20 cellular contexts compared by ENCODE assay signal in genomic region chr1:154912755-154913154, GRCh38. TPM values are rescaled to one million over a fixed set of nuclear protein-coding genes. Genes with fewer than 3 reads are reported as not detected.
DNase-seq lines count a peak whose midpoint lies in the region; ATAC-seq and TF ChIP-seq lines count a peak whose summit lies in the region.
"Had no signal": no experiment of that assay in that cellular context is flagged by ENCODE, and none has a peak within 500 bp of the region (broad histone marks: within the 10 kb centered on the region; RNA-seq: fewer than 3 reads in every experiment).

No MANE protein-coding gene starts in this region.

- no peaks in the 10 kb centered on the region for H3K79me2 ChIP-seq in mammary epithelial cell (ENCODE audit: insufficient read depth, low read length)

- no peak overlapping the region for H3K4me2 ChIP-seq in mammary epithelial cell (ENCODE audit: insufficient read depth, low read depth, low read length)
- H3K4me2 ChIP-seq: PC-9 had no signal

- H3K4me3 ChIP-seq in breast epithelium: no peak overlapping the region
- no peak overlapping the region for H3K4me3 ChIP-seq in mammary epithelial cell (replicated peaks in 1 of 3; ENCODE audit: insufficient read depth in 1 of 3, low read depth in 2 of 3, low read length in 3 of 3)
- no peak overlapping the region for H3K4me3 ChIP-seq in right atrium auricular region
- H3K4me3 ChIP-seq in naive thymus-derived CD4-positive, alpha-beta T cell (ENCODE audit: low read length): no peak overlapping the region
- H3K4me3 ChIP-seq: PC-9, SJCRH30 had no signal

- no peak overlapping the region for H3K9ac ChIP-seq in mammary epithelial cell (ENCODE audit: insufficient read depth, low read length)

- BruUV-seq in mammary epithelial cell (replicated peaks; lab: Mats Ljungman, UMichigan): no TSS peak

- in situ Hi-C loops in mammary epithelial cell (cut with MboI; ENCODE audit: low sequenced_read_pairs in 2 of 2): no loop called here

- ATAC-seq in sciatic nerve: no peak
- no peak for ATAC-seq in activated naive CD4-positive, alpha-beta T cell treated with anti-CD3 and anti-CD28 coated beads, Interleukin-2, amount 50 U/mL, for 72 hours
- ATAC-seq in naive thymus-derived CD4-positive, alpha-beta T cell: no peak

- H3K27ac ChIP-seq in breast epithelium (peak overlapping the region; percentile 73 to 87), mammary epithelial cell (ENCODE audit: insufficient read depth, low read depth, low read length) (no peak overlapping the region), right atrium auricular region (peak overlapping the region; percentile 75 to 87)
- no peak overlapping the region for H3K27ac ChIP-seq in naive thymus-derived CD4-positive, alpha-beta T cell (ENCODE audit: low read depth, low read length)
- H3K27ac ChIP-seq: 22Rv1, HL-60, PC-9, SJCRH30 had no signal

- peaks cover 0 to 6% (median 0%) of the 10 kb centered on the region in 5 donors for H3K27me3 Mint-ChIP-seq in naive thymus-derived CD4-positive, alpha-beta T cell

- peaks cover 4 to 9% of the 10 kb centered on the region in 2 donors for H3K36me3 Mint-ChIP-seq in activated naive CD4-positive, alpha-beta T cell treated with anti-CD3 and anti-CD28 coated beads, Interleukin-2, amount 50 U/mL, for 72 hours
- peaks cover 4 to 17% (median 16%) of the 10 kb centered on the region in 5 donors for H3K36me3 Mint-ChIP-seq in naive thymus-derived CD4-positive, alpha-beta T cell

- CTCF ChIA-PET in mammary epithelial cell (lab: Charles Lee; ENCODE audit: low non-redundant PET): no interaction called here
- CTCF ChIA-PET in naive thymus-derived CD4-positive, alpha-beta T cell (lab: Charles Lee): interaction anchor here (0.9 kb wide), 1 partner anchor 150 kb away, joined by 3 read pairs; no protein-coding TSS in a partner anchor

- peaks cover 0 to 3% of the 10 kb centered on the region in 2 donors for H3K9me3 Mint-ChIP-seq in activated naive CD4-positive, alpha-beta T cell treated with anti-CD3 and anti-CD28 coated beads, Interleukin-2, amount 50 U/mL, for 72 hours
- peaks cover 0 to 10% (median 0%) of the 10 kb centered on the region in 11 donors for H3K9me3 Mint-ChIP-seq in naive thymus-derived CD4-positive, alpha-beta T cell

- DNase-seq in breast epithelium (ENCODE audit: low spot score in 2 of 2) (peak in 1 of 2 donors; percentile 12), mammary epithelial cell (no peak), right atrium auricular region (ENCODE audit: low spot score) (no peak), sciatic nerve (ENCODE audit: low spot score) (peak; percentile 4), NCI-H526 (lab: John Stamatoyannopoulos, UW) (no peak), hypothalamus (lab: John Stamatoyannopoulos, UW) (no peak)
- no peak for DNase-seq in activated naive CD4-positive, alpha-beta T cell treated with anti-CD3 and anti-CD28 coated beads, Interleukin-2, amount 50 U/mL, for 72 hours (ENCODE audit: low spot score in 2 of 2)
- DNase-seq in naive thymus-derived CD4-positive, alpha-beta T cell: no peak
- DNase-seq: AML-193, DMS 273 treated with DMSO at 0.1 percent for 48 hours, H7, NCI-H1417 treated with DMSO at 0.1 percent for 48 hours, NCI-H187 treated with DMSO at 0.1 percent for 48 hours, NCI-H2227 treated with DMSO at 0.1 percent for 48 hours, NCI-H524, PC-9, SJCRH30 had no signal

- H3K27me3 ChIP-seq in breast epithelium (no peaks in the 10 kb centered on the region), mammary epithelial cell (ENCODE audit: insufficient read depth, low read length) (no peaks in the 10 kb centered on the region), right atrium auricular region (no peaks in the 10 kb centered on the region)
- no peaks in the 10 kb centered on the region for H3K27me3 ChIP-seq in naive thymus-derived CD4-positive, alpha-beta T cell (ENCODE audit: control insufficient read depth in 2 of 2, insufficient read depth in 2 of 2, low read length in 2 of 2)
- H3K27me3 ChIP-seq: SJCRH30 had no signal

- H3K4me1 ChIP-seq in breast epithelium (peaks cover 0 to 4% of the 10 kb centered on the region in 2 donors), mammary epithelial cell (ENCODE audit: insufficient read depth, low read length) (no peaks in the 10 kb centered on the region), right atrium auricular region (peaks cover 0 to 19% of the 10 kb centered on the region in 2 donors)
- no peaks in the 10 kb centered on the region for H3K4me1 ChIP-seq in naive thymus-derived CD4-positive, alpha-beta T cell (ENCODE audit: control insufficient read depth in 2 of 2, insufficient read depth in 2 of 2, low read length in 2 of 2)
- H3K4me1 ChIP-seq: SJCRH30 had no signal

- POLR2A ChIA-PET in naive thymus-derived CD4-positive, alpha-beta T cell (lab: Charles Lee): interaction anchor here (0.7 kb wide), 1 partner anchor 234 kb away, joined by 3 read pairs; no protein-coding TSS in a partner anchor

- dilution Hi-C loops in mammary epithelial cell (cut with HindIII; ENCODE audit: low sequenced_read_pairs): loop anchor here (5.0 kb wide), 4 partner anchors 40 to 365 kb away; partner anchors contain the start of genes KCNN3, LENEP and PBXIP1

- no peak overlapping the region for H3K27ac Mint-ChIP-seq in activated naive CD4-positive, alpha-beta T cell treated with anti-CD3 and anti-CD28 coated beads, Interleukin-2, amount 50 U/mL, for 72 hours
- no peak overlapping the region for H3K27ac Mint-ChIP-seq in naive thymus-derived CD4-positive, alpha-beta T cell

- H3K36me3 ChIP-seq in breast epithelium (no peaks in the 10 kb centered on the region), mammary epithelial cell (ENCODE audit: insufficient read depth, low read length) (no peaks in the 10 kb centered on the region), right atrium auricular region (no peaks in the 10 kb centered on the region)
- no peaks in the 10 kb centered on the region for H3K36me3 ChIP-seq in naive thymus-derived CD4-positive, alpha-beta T cell (ENCODE audit: control insufficient read depth in 2 of 3, insufficient read depth in 3 of 3, low read length in 3 of 3)
- H3K36me3 ChIP-seq: SJCRH30 had no signal

- H2AFZ ChIP-seq in mammary epithelial cell (ENCODE audit: low read depth, low read length): no peak overlapping the region
- H2AFZ ChIP-seq: PC-9 had no signal

- H4K20me1 ChIP-seq in mammary epithelial cell (ENCODE audit: insufficient read depth, low read length): no peaks in the 10 kb centered on the region

- H3K9me3 ChIP-seq in breast epithelium (no peaks in the 10 kb centered on the region), mammary epithelial cell (replicated peaks; ENCODE audit: insufficient read depth, low read length) (peaks cover 12% of the 10 kb centered on the region), right atrium auricular region (no peaks in the 10 kb centered on the region)
- H3K9me3 ChIP-seq in naive thymus-derived CD4-positive, alpha-beta T cell (ENCODE audit: control insufficient read depth in 2 of 3, low read length in 3 of 3): peaks cover 0 to 3% (median 0%) of the 10 kb centered on the region in 3 experiments
- H3K9me3 ChIP-seq: SJCRH30 had no signal

- no peak for TF ChIP-seq CTCF in breast epithelium (IDR thresholded peaks at IDR 0.05)
- TF ChIP-seq CTCF in mammary epithelial cell (conservative IDR thresholded peaks at IDR 0.05 in 1 of 2, IDR thresholded peaks at IDR 0.05 in 1 of 2; ENCODE audit: extremely low read depth in 1 of 2, insufficient read depth in 1 of 2, low read depth in 1 of 2, low read length in 2 of 2): no peak
- TF ChIP-seq CTCF in right atrium auricular region (IDR thresholded peaks at IDR 0.05): no peak

- intact Hi-C loops in breast epithelium (cut with DNase I; ENCODE audit: low total_unique reads): no loop called here
- intact Hi-C loops in mammary epithelial cell (cut with micrococcal nuclease): no loop called here
- intact Hi-C loops in sciatic nerve (cut with DNase I): no loop called here
- intact Hi-C loops in naive thymus-derived CD4-positive, alpha-beta T cell (cut with micrococcal nuclease): no loop called here

- H3K4me3 Mint-ChIP-seq in naive thymus-derived CD4-positive, alpha-beta T cell: no peak overlapping the region
- H3K4me3 Mint-ChIP-seq: CD14-positive monocyte had no signal

- no peaks in the 10 kb centered on the region for H3K4me1 Mint-ChIP-seq in naive thymus-derived CD4-positive, alpha-beta T cell
- H3K4me1 Mint-ChIP-seq: CD14-positive monocyte had no signal

- no peak for TF ChIP-seq POLR2A in breast epithelium (IDR thresholded peaks at IDR 0.05)

- WGBS in mammary epithelial cell (ENCODE audit: low coverage, missing lambda C conversion rate): 80% methylated on average over 2 of the region's 2 CpGs

RNA-seq across cellular contexts. Expression of gene PMVK, which starts 23.8 kb away (rescaled TPM):
- total RNA-seq in breast epithelium: 10 to 100 TPM; 15.0 to 16.7 (median 16.4) TPM
- 10 to 100 TPM in 1 of 2 donors, 1 to 10 TPM in 1; 7.2 to 34.7 TPM for total RNA-seq in mammary epithelial cell
- 40.1 TPM for polyA plus RNA-seq in mammary epithelial cell
- 32.9 TPM for polyA minus RNA-seq in mammary epithelial cell
- 10 to 100 TPM; 15.7 to 21.2 TPM for total RNA-seq in right atrium auricular region
- 30.4 TPM for total RNA-seq in sciatic nerve
- 10 to 100 TPM; 12.2 to 34.2 TPM for total RNA-seq in activated naive CD4-positive, alpha-beta T cell treated with anti-CD3 and anti-CD28 coated beads, Interleukin-2, amount 50 U/mL, for 72 hours
- 10 to 100 TPM; 11.3 to 35.1 (median 12.6) TPM for total RNA-seq in naive thymus-derived CD4-positive, alpha-beta T cell
- polyA plus RNA-seq in naive thymus-derived CD4-positive, alpha-beta T cell: 10 to 100 TPM; 38.7 to 41.4 TPM

RNA-seq across cellular contexts. Expression of gene KCNN3, which starts 42.7 kb away (rescaled TPM):
- total RNA-seq in breast epithelium (1 to 10 TPM in 2 of 3 donors, under 1 TPM in 1; 0.96 to 1.6 (median 1.0) TPM), mammary epithelial cell (not detected), right atrium auricular region (1 to 10 TPM; 3.9 to 4.4 TPM), sciatic nerve (1.8 TPM)
- polyA plus RNA-seq in mammary epithelial cell: 0.03 TPM
- polyA minus RNA-seq in mammary epithelial cell: not detected
- under 1 TPM; 0.04 to 0.32 TPM for total RNA-seq in activated naive CD4-positive, alpha-beta T cell treated with anti-CD3 and anti-CD28 coated beads, Interleukin-2, amount 50 U/mL, for 72 hours
- total RNA-seq in naive thymus-derived CD4-positive, alpha-beta T cell: under 1 TPM in 4 of 5 experiments, not detected in 1; 0.05 to 0.29 (median 0.15) TPM
- not detected for polyA plus RNA-seq in naive thymus-derived CD4-positive, alpha-beta T cell
- polyA plus RNA-seq: CD14-positive monocyte had no signal

RNA-seq across cellular contexts. Expression of gene PBXIP1, which starts 43.1 kb away (rescaled TPM):
- 100 to 1,000 TPM in 2 of 3 donors, 10 to 100 TPM in 1; 79.3 to 156 (median 105) TPM for total RNA-seq in breast epithelium
- total RNA-seq in mammary epithelial cell: 10 to 100 TPM; 17.7 to 52.0 TPM
- 11.0 TPM for polyA plus RNA-seq in mammary epithelial cell
- 26.3 TPM for polyA minus RNA-seq in mammary epithelial cell
- total RNA-seq in right atrium auricular region: 100 to 1,000 TPM in 1 of 2 donors, 10 to 100 TPM in 1; 81.4 to 101 TPM
- total RNA-seq in sciatic nerve: 71.1 TPM
- total RNA-seq in activated naive CD4-positive, alpha-beta T cell treated with anti-CD3 and anti-CD28 coated beads, Interleukin-2, amount 50 U/mL, for 72 hours: 10 to 100 TPM; 40.9 to 41.1 TPM
- total RNA-seq in naive thymus-derived CD4-positive, alpha-beta T cell: 100 to 1,000 TPM; 107 to 390 (median 383) TPM
- 100 to 1,000 TPM; 234 to 318 TPM for polyA plus RNA-seq in naive thymus-derived CD4-positive, alpha-beta T cell

RNA-seq across cellular contexts. Expression of gene PYGO2, which starts 48.8 kb away (rescaled TPM):
- total RNA-seq in breast epithelium (10 to 100 TPM; 14.6 to 26.2 (median 20.3) TPM), mammary epithelial cell (10 to 100 TPM; 12.3 to 24.4 TPM), right atrium auricular region (10 to 100 TPM; 13.9 to 18.4 TPM), sciatic nerve (25.0 TPM)
- 14.3 TPM for polyA plus RNA-seq in mammary epithelial cell
- polyA minus RNA-seq in mammary epithelial cell: 29.0 TPM
- 10 to 100 TPM; 27.7 to 55.3 TPM for total RNA-seq in activated naive CD4-positive, alpha-beta T cell treated with anti-CD3 and anti-CD28 coated beads, Interleukin-2, amount 50 U/mL, for 72 hours
- total RNA-seq in naive thymus-derived CD4-positive, alpha-beta T cell: 10 to 100 TPM; 33.0 to 69.5 (median 46.2) TPM
- 10 to 100 TPM; 33.0 to 64.0 TPM for polyA plus RNA-seq in naive thymus-derived CD4-positive, alpha-beta T cell

RNA-seq across cellular contexts. Expression of gene SHC1, which starts 57.8 kb away (rescaled TPM):
- total RNA-seq in breast epithelium (100 to 1,000 TPM in 2 of 3 donors, 10 to 100 TPM in 1; 94.4 to 177 (median 134) TPM), mammary epithelial cell (100 to 1,000 TPM; 492 to 589 TPM), right atrium auricular region (10 to 100 TPM; 69.5 to 80.5 TPM), sciatic nerve (92.5 TPM)
- 464 TPM for polyA plus RNA-seq in mammary epithelial cell
- polyA minus RNA-seq in mammary epithelial cell: 409 TPM
- total RNA-seq in activated naive CD4-positive, alpha-beta T cell treated with anti-CD3 and anti-CD28 coated beads, Interleukin-2, amount 50 U/mL, for 72 hours: 10 to 100 TPM; 50.3 to 76.2 TPM
- 10 to 100 TPM; 71.0 to 76.9 (median 73.7) TPM for total RNA-seq in naive thymus-derived CD4-positive, alpha-beta T cell
- 10 to 100 TPM; 29.6 to 38.3 TPM for polyA plus RNA-seq in naive thymus-derived CD4-positive, alpha-beta T cell

Comparison
In these comparisons a context has a peak if more than half of its experiments do, and no peak if none do; other contexts are left out.
1. H3K27ac ChIP-seq: peak in breast epithelium (2 of 2) and right atrium auricular region (2 of 2); none in mammary epithelial cell (single experiment) and naive thymus-derived CD4-positive, alpha-beta T cell (single experiment).